ENCODE assay signal across 1 cellular context in genomic region chr15:96121521-96121920, GRCh38.
TF ChIP-seq lines count a peak whose summit lies in the region.

No MANE protein-coding gene starts in this region.

TF ChIP-seq in HCT116, 20 proteins besides CTCF, POLR2A, EP300 and RAD21 (continued from another document):
- no peak for TF ChIP-seq REST (IDR thresholded peaks at IDR 0.05; ENCODE audit: low read depth)
- no peak for TF ChIP-seq CBX3 (IDR thresholded peaks at IDR 0.05; ENCODE audit: low read depth)
- no peak for TF ChIP-seq ZNF274 (IDR thresholded peaks at IDR 0.05; ENCODE audit: low read depth, low read length)
- TF ChIP-seq, protein P1, sequence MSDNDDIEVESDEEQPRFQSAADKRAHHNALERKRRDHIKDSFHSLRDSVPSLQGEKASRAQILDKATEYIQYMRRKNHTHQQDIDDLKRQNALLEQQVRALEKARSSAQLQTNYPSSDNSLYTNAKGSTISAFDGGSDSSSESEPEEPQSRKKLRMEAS (IDR thresholded peaks at IDR 0.05), result no peak
- no peak for TF ChIP-seq CEBPB (IDR thresholded peaks at IDR 0.05; ENCODE audit: low read depth)
- no peak for TF ChIP-seq EZH2phosphoT487 (IDR thresholded peaks at IDR 0.05; ENCODE audit: borderline replicate concordance)
- TF ChIP-seq ZBTB33 (IDR thresholded peaks at IDR 0.05; ENCODE audit: extremely low read depth, insufficient replicate concordance, low read length), result no peak
- no peak for TF ChIP-seq YY1 (IDR thresholded peaks at IDR 0.05; ENCODE audit: extremely low read depth, insufficient replicate concordance, low read depth, low read length)
